ENCODE assay signal across 1 cellular context in the genomic region with DNA sequence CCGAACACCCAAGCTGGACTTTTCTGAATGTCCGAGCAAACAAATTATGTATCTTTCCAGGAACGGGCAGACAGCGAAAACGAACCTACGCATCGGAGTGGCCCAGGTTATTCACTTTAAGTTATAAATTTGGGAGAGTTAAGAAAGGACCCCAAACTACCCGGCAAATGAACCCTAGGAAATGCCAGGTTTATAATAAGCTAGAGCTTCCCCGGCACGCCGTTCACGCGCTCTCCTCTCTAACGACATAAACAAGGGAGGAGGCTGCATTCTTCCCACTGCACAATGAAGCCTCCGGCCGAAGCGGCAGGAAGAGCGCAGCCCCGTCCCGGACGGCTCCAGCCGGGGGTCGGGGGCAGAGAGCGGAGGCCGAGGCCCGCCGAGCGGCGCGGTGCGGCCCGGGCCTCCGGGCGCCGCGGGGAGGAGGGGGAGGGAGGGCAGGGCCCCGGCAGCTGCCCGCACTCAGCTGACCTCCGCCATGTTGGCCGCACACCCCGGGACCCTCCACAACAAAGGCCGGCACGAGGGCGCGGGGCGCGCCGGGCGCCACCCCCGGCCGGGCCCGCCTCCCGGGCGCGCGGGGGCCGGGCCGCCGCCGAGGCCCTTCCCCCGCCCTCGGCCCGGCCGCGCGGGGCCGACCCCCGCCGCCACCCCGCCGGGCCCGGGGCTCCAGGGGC.
TF ChIP-seq lines count a peak whose summit lies in the region.

No MANE protein-coding gene starts in this region.

TF ChIP-seq in H1, 55 proteins besides CTCF, POLR2A, EP300 and RAD21:
- peak; percentile 33 for TF ChIP-seq TAF7 (optimal IDR thresholded peaks at IDR 0.05; ENCODE audit: borderline replicate concordance, low read depth, low read length)
- no peak for TF ChIP-seq RNF2 (IDR thresholded peaks at IDR 0.05; ENCODE audit: borderline replicate concordance, low read depth, low read length, missing control alignments, poor library complexity, severe bottlenecking)
- no peak for TF ChIP-seq CREB1 (IDR thresholded peaks at IDR 0.05)
- TF ChIP-seq KDM1A (IDR thresholded peaks at IDR 0.05; ENCODE audit: borderline replicate concordance, low read length) = no peak
- no peak for TF ChIP-seq SRF (IDR thresholded peaks at IDR 0.05; ENCODE audit: low read depth, low read length)
- no peak for TF ChIP-seq SP1 (IDR thresholded peaks at IDR 0.05; ENCODE audit: low read depth, low read length)
- no peak for TF ChIP-seq ATF3 (IDR thresholded peaks at IDR 0.05; ENCODE audit: insufficient read depth, low read depth, low read length)
- TF ChIP-seq ASH2L (IDR thresholded peaks at IDR 0.05; ENCODE audit: low read length) = no peak
- TF ChIP-seq BCL11A (IDR thresholded peaks at IDR 0.05; ENCODE audit: low read depth in 2 of 2, low read length in 2 of 2) = no peak
- no peak for TF ChIP-seq CHD2 (IDR thresholded peaks at IDR 0.05; ENCODE audit: low read length)
- TF ChIP-seq SIN3A (conservative IDR thresholded peaks at IDR 0.05 in 1 of 2, IDR thresholded peaks at IDR 0.05 in 1 of 2; ENCODE audit: low read depth in 1 of 2, low read length in 2 of 2) = no peak
- no peak for TF ChIP-seq HDAC2 (IDR thresholded peaks at IDR 0.05; ENCODE audit: borderline replicate concordance in 1 of 2, low read depth in 2 of 2, low read length in 2 of 2)
- TF ChIP-seq POU5F1 (IDR thresholded peaks at IDR 0.05; ENCODE audit: low read depth, low read length) = no peak
- no peak for TF ChIP-seq CBX8 (IDR thresholded peaks at IDR 0.05; ENCODE audit: borderline replicate concordance, low read depth, low read length)
- TF ChIP-seq TBP (IDR thresholded peaks at IDR 0.05; ENCODE audit: low read depth, low read length) = 0 out of 2 replicates have a peak, but pooled peaks have one; percentile 46
- no peak for TF ChIP-seq BACH1 (IDR thresholded peaks at IDR 0.05; ENCODE audit: low read length)
- no peak for TF ChIP-seq FOSL1 (IDR thresholded peaks at IDR 0.05; ENCODE audit: insufficient read depth, low read depth, low read length)
- TF ChIP-seq POLR2AphosphoS5 (IDR thresholded peaks at IDR 0.05; ENCODE audit: low read depth, low read length) = peak; percentile 41; the same call in 1 of the 2 replicates
- no peak for TF ChIP-seq GTF2F1 (IDR thresholded peaks at IDR 0.05; ENCODE audit: borderline replicate concordance, low read depth, low read length)
- no peak for TF ChIP-seq NANOG (IDR thresholded peaks at IDR 0.05; ENCODE audit: insufficient read depth, low read depth, low read length, poor library complexity, severe bottlenecking)
- no peak for TF ChIP-seq SIRT6 (IDR thresholded peaks at IDR 0.05; ENCODE audit: low read length)
- no peak for TF ChIP-seq RXRA (IDR thresholded peaks at IDR 0.05; ENCODE audit: insufficient read depth, low read depth, low read length)
- no peak for TF ChIP-seq EGR1 (IDR thresholded peaks at IDR 0.05; ENCODE audit: borderline replicate concordance, low read depth, low read length)
- TF ChIP-seq JUN (IDR thresholded peaks at IDR 0.05; ENCODE audit: low read depth, low read length) = no peak
- 0 out of 2 replicates have a peak, but pooled peaks have one; percentile 23 for TF ChIP-seq TEAD4 (IDR thresholded peaks at IDR 0.05; ENCODE audit: low read depth, low read length)
- TF ChIP-seq JUND (IDR thresholded peaks at IDR 0.05; ENCODE audit: low read length) = no peak
- TF ChIP-seq MAX (IDR thresholded peaks at IDR 0.05) = peak; percentile 46; the same call in 1 of the 2 replicates
- TF ChIP-seq, protein P1, sequence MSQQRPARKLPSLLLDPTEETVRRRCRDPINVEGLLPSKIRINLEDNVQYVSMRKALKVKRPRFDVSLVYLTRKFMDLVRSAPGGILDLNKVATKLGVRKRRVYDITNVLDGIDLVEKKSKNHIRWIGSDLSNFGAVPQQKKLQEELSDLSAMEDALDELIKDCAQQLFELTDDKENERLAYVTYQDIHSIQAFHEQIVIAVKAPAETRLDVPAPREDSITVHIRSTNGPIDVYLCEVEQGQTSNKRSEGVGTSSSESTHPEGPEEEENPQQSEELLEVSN (IDR thresholded peaks at IDR 0.05) = no peak
- peak; percentile 80; the same call in 1 of the 2 replicates for TF ChIP-seq TAF1 (IDR thresholded peaks at IDR 0.05; ENCODE audit: low read depth, low read length)
- TF ChIP-seq GABPA (IDR thresholded peaks at IDR 0.05; ENCODE audit: borderline replicate concordance, insufficient read depth, low read length) = no peak
- TF ChIP-seq, protein P2, sequence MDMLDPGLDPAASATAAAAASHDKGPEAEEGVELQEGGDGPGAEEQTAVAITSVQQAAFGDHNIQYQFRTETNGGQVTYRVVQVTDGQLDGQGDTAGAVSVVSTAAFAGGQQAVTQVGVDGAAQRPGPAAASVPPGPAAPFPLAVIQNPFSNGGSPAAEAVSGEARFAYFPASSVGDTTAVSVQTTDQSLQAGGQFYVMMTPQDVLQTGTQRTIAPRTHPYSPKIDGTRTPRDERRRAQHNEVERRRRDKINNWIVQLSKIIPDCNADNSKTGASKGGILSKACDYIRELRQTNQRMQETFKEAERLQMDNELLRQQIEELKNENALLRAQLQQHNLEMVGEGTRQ (IDR thresholded peaks at IDR 0.05; ENCODE audit: low read length) = no peak
- TF ChIP-seq MAFK (IDR thresholded peaks at IDR 0.05; ENCODE audit: low read depth, low read length) = no peak
- TF ChIP-seq SAP30 (IDR thresholded peaks at IDR 0.05; ENCODE audit: insufficient read depth, insufficient replicate concordance, low read length) = peak; percentile 32
- TF ChIP-seq, protein P3, sequence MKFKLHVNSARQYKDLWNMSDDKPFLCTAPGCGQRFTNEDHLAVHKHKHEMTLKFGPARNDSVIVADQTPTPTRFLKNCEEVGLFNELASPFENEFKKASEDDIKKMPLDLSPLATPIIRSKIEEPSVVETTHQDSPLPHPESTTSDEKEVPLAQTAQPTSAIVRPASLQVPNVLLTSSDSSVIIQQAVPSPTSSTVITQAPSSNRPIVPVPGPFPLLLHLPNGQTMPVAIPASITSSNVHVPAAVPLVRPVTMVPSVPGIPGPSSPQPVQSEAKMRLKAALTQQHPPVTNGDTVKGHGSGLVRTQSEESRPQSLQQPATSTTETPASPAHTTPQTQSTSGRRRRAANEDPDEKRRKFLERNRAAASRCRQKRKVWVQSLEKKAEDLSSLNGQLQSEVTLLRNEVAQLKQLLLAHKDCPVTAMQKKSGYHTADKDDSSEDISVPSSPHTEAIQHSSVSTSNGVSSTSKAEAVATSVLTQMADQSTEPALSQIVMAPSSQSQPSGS (IDR thresholded peaks at IDR 0.05; ENCODE audit: low read length) = no peak
- no peak for TF ChIP-seq EZH2 (IDR thresholded peaks at IDR 0.05; ENCODE audit: low read depth, low read length, severe bottlenecking)
- no peak for TF ChIP-seq KDM5A (IDR thresholded peaks at IDR 0.05; ENCODE audit: low read length)
- no peak for TF ChIP-seq ZNF274 (IDR thresholded peaks at IDR 0.05; ENCODE audit: borderline replicate concordance, extremely low read depth, low read length)
- no peak for TF ChIP-seq BRCA1 (IDR thresholded peaks at IDR 0.05; ENCODE audit: low read depth, low read length)
- no peak for TF ChIP-seq PHF8 (conservative IDR thresholded peaks at IDR 0.05; ENCODE audit: low read depth, low read length)
- no peak for TF ChIP-seq KDM4A (IDR thresholded peaks at IDR 0.05; ENCODE audit: low read depth, low read length, severe bottlenecking)
- no peak for TF ChIP-seq RFX5 (IDR thresholded peaks at IDR 0.05; ENCODE audit: borderline replicate concordance, low read depth, low read length)
- TF ChIP-seq NRF1 (IDR thresholded peaks at IDR 0.05; ENCODE audit: low read depth, low read length) = no peak
- peak; percentile 73; the same call in 1 of the 2 replicates for TF ChIP-seq YY1 (IDR thresholded peaks at IDR 0.05; ENCODE audit: low read depth, low read length)
- TF ChIP-seq RBBP5 (IDR thresholded peaks at IDR 0.05; ENCODE audit: borderline replicate concordance, low read depth, low read length) = 0 out of 2 replicates have a peak, but pooled peaks have one; percentile 30
- TF ChIP-seq, protein P4, sequence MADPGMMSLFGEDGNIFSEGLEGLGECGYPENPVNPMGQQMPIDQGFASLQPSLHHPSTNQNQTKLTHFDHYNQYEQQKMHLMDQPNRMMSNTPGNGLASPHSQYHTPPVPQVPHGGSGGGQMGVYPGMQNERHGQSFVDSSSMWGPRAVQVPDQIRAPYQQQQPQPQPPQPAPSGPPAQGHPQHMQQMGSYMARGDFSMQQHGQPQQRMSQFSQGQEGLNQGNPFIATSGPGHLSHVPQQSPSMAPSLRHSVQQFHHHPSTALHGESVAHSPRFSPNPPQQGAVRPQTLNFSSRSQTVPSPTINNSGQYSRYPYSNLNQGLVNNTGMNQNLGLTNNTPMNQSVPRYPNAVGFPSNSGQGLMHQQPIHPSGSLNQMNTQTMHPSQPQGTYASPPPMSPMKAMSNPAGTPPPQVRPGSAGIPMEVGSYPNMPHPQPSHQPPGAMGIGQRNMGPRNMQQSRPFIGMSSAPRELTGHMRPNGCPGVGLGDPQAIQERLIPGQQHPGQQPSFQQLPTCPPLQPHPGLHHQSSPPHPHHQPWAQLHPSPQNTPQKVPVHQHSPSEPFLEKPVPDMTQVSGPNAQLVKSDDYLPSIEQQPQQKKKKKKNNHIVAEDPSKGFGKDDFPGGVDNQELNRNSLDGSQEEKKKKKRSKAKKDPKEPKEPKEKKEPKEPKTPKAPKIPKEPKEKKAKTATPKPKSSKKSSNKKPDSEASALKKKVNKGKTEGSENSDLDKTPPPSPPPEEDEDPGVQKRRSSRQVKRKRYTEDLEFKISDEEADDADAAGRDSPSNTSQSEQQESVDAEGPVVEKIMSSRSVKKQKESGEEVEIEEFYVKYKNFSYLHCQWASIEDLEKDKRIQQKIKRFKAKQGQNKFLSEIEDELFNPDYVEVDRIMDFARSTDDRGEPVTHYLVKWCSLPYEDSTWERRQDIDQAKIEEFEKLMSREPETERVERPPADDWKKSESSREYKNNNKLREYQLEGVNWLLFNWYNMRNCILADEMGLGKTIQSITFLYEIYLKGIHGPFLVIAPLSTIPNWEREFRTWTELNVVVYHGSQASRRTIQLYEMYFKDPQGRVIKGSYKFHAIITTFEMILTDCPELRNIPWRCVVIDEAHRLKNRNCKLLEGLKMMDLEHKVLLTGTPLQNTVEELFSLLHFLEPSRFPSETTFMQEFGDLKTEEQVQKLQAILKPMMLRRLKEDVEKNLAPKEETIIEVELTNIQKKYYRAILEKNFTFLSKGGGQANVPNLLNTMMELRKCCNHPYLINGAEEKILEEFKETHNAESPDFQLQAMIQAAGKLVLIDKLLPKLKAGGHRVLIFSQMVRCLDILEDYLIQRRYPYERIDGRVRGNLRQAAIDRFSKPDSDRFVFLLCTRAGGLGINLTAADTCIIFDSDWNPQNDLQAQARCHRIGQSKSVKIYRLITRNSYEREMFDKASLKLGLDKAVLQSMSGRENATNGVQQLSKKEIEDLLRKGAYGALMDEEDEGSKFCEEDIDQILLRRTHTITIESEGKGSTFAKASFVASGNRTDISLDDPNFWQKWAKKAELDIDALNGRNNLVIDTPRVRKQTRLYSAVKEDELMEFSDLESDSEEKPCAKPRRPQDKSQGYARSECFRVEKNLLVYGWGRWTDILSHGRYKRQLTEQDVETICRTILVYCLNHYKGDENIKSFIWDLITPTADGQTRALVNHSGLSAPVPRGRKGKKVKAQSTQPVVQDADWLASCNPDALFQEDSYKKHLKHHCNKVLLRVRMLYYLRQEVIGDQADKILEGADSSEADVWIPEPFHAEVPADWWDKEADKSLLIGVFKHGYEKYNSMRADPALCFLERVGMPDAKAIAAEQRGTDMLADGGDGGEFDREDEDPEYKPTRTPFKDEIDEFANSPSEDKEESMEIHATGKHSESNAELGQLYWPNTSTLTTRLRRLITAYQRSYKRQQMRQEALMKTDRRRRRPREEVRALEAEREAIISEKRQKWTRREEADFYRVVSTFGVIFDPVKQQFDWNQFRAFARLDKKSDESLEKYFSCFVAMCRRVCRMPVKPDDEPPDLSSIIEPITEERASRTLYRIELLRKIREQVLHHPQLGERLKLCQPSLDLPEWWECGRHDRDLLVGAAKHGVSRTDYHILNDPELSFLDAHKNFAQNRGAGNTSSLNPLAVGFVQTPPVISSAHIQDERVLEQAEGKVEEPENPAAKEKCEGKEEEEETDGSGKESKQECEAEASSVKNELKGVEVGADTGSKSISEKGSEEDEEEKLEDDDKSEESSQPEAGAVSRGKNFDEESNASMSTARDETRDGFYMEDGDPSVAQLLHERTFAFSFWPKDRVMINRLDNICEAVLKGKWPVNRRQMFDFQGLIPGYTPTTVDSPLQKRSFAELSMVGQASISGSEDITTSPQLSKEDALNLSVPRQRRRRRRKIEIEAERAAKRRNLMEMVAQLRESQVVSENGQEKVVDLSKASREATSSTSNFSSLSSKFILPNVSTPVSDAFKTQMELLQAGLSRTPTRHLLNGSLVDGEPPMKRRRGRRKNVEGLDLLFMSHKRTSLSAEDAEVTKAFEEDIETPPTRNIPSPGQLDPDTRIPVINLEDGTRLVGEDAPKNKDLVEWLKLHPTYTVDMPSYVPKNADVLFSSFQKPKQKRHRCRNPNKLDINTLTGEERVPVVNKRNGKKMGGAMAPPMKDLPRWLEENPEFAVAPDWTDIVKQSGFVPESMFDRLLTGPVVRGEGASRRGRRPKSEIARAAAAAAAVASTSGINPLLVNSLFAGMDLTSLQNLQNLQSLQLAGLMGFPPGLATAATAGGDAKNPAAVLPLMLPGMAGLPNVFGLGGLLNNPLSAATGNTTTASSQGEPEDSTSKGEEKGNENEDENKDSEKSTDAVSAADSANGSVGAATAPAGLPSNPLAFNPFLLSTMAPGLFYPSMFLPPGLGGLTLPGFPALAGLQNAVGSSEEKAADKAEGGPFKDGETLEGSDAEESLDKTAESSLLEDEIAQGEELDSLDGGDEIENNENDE (IDR thresholded peaks at IDR 0.05; ENCODE audit: insufficient replicate concordance, low read length) = no peak
- TF ChIP-seq HDAC6 (IDR thresholded peaks at IDR 0.05; ENCODE audit: low read depth, low read length) = no peak
- TF ChIP-seq CBX5 (IDR thresholded peaks at IDR 0.05; ENCODE audit: low read depth, low read length) = no peak
- TF ChIP-seq TCF12 (IDR thresholded peaks at IDR 0.05; ENCODE audit: low read depth, low read length) = no peak
- TF ChIP-seq SUZ12 (IDR thresholded peaks at IDR 0.05; ENCODE audit: low read length) = no peak
- TF ChIP-seq CEBPB (IDR thresholded peaks at IDR 0.05; ENCODE audit: low read depth, low read length) = no peak
- TF ChIP-seq SP2 (IDR thresholded peaks at IDR 0.05; ENCODE audit: low read length) = no peak
- TF ChIP-seq SIX5 (IDR thresholded peaks at IDR 0.05; ENCODE audit: low read depth, low read length) = no peak
- no peak; the same call in 1 of the 2 replicates for TF ChIP-seq CHD1 (IDR thresholded peaks at IDR 0.05; ENCODE audit: low read depth, low read length)
